ENCODE assay signal across 8 cellular contexts in genomic region chr2:58046585-58047372, GRCh38. TPM values are rescaled to one million over a fixed set of nuclear protein-coding genes. Genes with fewer than 3 reads are reported as not detected.
DNase-seq lines count a peak whose midpoint lies in the region; ATAC-seq, FAIRE-seq and TF ChIP-seq lines count a peak whose summit lies in the region.

Gene VRK2, plus strand, starts transcription at chr2:58046806. Its CDS starts 2,026 bp downstream, at chr2:58048832.

- H3K4me2 ChIP-seq in HepG2 (ENCODE audit: low read depth, low read length) = peak within 1 kb of the TSS; percentile 76

- no TSS peak for BruUV-seq in HepG2 (replicated peaks; lab: Mats Ljungman, UMichigan)

- H3K27ac ChIP-seq in HepG2 (ENCODE audit: extremely low read length, insufficient read depth, low read length) = peak within 1 kb of the TSS; percentile 92

- peak within 1 kb of the TSS; percentile 78 for H3K9ac ChIP-seq in HepG2 (ENCODE audit: insufficient read depth, low read depth, low read length)

- peaks cover 16% of the 10 kb centered on the region for H3K79me2 ChIP-seq in HepG2 (ENCODE audit: insufficient read depth, low read length)

- TF ChIP-seq EP300 in HepG2 (IDR thresholded peaks at IDR 0.05; ENCODE audit: low read depth in 2 of 2, low read length in 2 of 2) (0 out of 4 replicates have a peak, but pooled peaks have one; percentile 7 to 11), HepG2 (CRISPR knock-in tag; IDR thresholded peaks at IDR 0.05; ENCODE audit: borderline replicate concordance) (peak; percentile 61; the same call in 1 of the 2 replicates)

- TF ChIP-seq CTCF in AG09319 (IDR thresholded peaks at IDR 0.05; ENCODE audit: low read depth, low read length) = no peak
- peak; percentile 52 for TF ChIP-seq CTCF in HepG2 (CRISPR knock-in tag; IDR thresholded peaks at IDR 0.05)

- no peaks in the 10 kb centered on the region; a peak in 1 of 5 replicates for H3K27me3 ChIP-seq in HepG2 (ENCODE audit: control insufficient read depth in 1 of 2, insufficient read depth in 2 of 2, low read length in 2 of 2)

- TF ChIP-seq POLR2A in HepG2 (IDR thresholded peaks at IDR 0.05; ENCODE audit: insufficient read depth in 1 of 2, low read depth in 2 of 2, low read length in 2 of 2) = peak; percentile 86 to 91

- H3K4me3 ChIP-seq in HepG2 (replicated peaks in 1 of 3; ENCODE audit: insufficient read depth in 1 of 3, low read depth in 2 of 3, low read length in 3 of 3) = peak within 1 kb of the TSS; percentile 59 to 76 (median 65)

- in situ Hi-C loops in HepG2 (cut with HindIII; ENCODE audit: extremely low pct_ligation_motif_present, low pct_unique_long_range_greater_than_20kb) = loop anchor here (10.0 kb wide), 1 partner anchor 188 kb away; no protein-coding TSS in a partner anchor

- H3K9me3 ChIP-seq in HepG2 (ENCODE audit: low read length) = no peaks in the 10 kb centered on the region

- intact Hi-C loops in HepG2 (cut with micrococcal nuclease; ENCODE audit: unreplicated experiment) = loop anchor here (2.0 to 5.0 kb wide), 4 partner anchors 139 to 401 kb away; partner anchors contain the start of gene FANCL

- H3K4me1 ChIP-seq in HepG2 (ENCODE audit: insufficient read depth, low read length) = peaks cover 48% of the 10 kb centered on the region

- no peaks in the 10 kb centered on the region for H4K20me1 ChIP-seq in HepG2 (ENCODE audit: insufficient read depth, low read length)

- peak within 1 kb of the TSS; percentile 96 for H2AFZ ChIP-seq in HepG2 (ENCODE audit: low read length)

- no peak for FAIRE-seq in HepG2 (lab: Jason Lieb, UNC)

- CTCF ChIA-PET in HepG2 (lab: Yijun Ruan, JAX; ENCODE audit: low intra/inter-chr PET ratio, low total read pairs) = no interaction called here

- POLR2A ChIA-PET in HepG2 (lab: Yijun Ruan, JAX) = interaction anchor here (0.7 to 1.6 kb wide), 9 partner anchors 8 to 194 kb away, joined by 3 to 6 read pairs (median 5); partner anchors contain the start of gene FANCL

- peak; percentile 90 for ATAC-seq in GM18909 (IDR thresholded peaks at IDR 0.05; ENCODE audit: poor library complexity, unreplicated experiment)
- peak; percentile 89 for ATAC-seq in HG03280 (IDR thresholded peaks at IDR 0.05; ENCODE audit: unreplicated experiment)
- ATAC-seq in HepG2 = peak; percentile 97

- peak; percentile 79 for DNase-seq in AG09319 (ENCODE audit: extremely low read depth, low read depth)
- DNase-seq in NCI-H510A (lab: John Stamatoyannopoulos, UW) = peak; percentile 94
- DNase-seq in activated CD4-positive, alpha-beta T cell treated with anti-CD3 and anti-CD28 coated beads, Interleukin-2, amount 50 U/mL, for 1 hour = peak; percentile 74
- DNase-seq in dermis blood vessel endothelial cell = peak; percentile 95
- peak; percentile 91 for DNase-seq in HepG2 (ENCODE audit: low spot score)
- peak; percentile 78 to 82 for DNase-seq in stimulated activated CD4-positive, alpha-beta T cell treated with anti-CD3 and anti-CD28 coated beads, Interleukin-4, amount 100 ng/mL, for 4 hours

- no peaks in the 10 kb centered on the region; a peak in 2 of 5 replicates for H3K36me3 ChIP-seq in HepG2 (replicated peaks in 1 of 2; ENCODE audit: control insufficient read depth in 1 of 2, insufficient read depth in 2 of 2, low read length in 2 of 2)

- TF ChIP-seq RAD21 in HepG2 (CRISPR knock-in tag; IDR thresholded peaks at IDR 0.05) = peak; percentile 45

- WGBS in HepG2 (ENCODE audit: low lambda C conversion rate) = 1% methylated on average over 18 of the region's 76 CpGs

TF ChIP-seq in HepG2, 621 proteins besides CTCF, POLR2A, EP300 and RAD21 (continues in another document):
- no peak; the same call in 1 of the 2 replicates for TF ChIP-seq HMG20B (CRISPR knock-in tag; conservative IDR thresholded peaks at IDR 0.05)
- TF ChIP-seq ZNF800 (CRISPR knock-in tag; IDR thresholded peaks at IDR 0.05) = peak; percentile 78; the same call in 1 of the 2 replicates
- TF ChIP-seq GZF1 (CRISPR knock-in tag; IDR thresholded peaks at IDR 0.05) = peak; percentile 62; the same call in 1 of the 2 replicates
- peak; percentile 97 for TF ChIP-seq ZBTB3 (CRISPR knock-in tag; IDR thresholded peaks at IDR 0.05; ENCODE audit: borderline replicate concordance, low read depth)
- TF ChIP-seq CREBL2 (CRISPR knock-in tag; IDR thresholded peaks at IDR 0.05; ENCODE audit: borderline replicate concordance) = peak; percentile 87
- TF ChIP-seq GMEB1 (CRISPR knock-in tag; IDR thresholded peaks at IDR 0.05; ENCODE audit: borderline replicate concordance) = peak; percentile 84
- TF ChIP-seq, protein P1, sequence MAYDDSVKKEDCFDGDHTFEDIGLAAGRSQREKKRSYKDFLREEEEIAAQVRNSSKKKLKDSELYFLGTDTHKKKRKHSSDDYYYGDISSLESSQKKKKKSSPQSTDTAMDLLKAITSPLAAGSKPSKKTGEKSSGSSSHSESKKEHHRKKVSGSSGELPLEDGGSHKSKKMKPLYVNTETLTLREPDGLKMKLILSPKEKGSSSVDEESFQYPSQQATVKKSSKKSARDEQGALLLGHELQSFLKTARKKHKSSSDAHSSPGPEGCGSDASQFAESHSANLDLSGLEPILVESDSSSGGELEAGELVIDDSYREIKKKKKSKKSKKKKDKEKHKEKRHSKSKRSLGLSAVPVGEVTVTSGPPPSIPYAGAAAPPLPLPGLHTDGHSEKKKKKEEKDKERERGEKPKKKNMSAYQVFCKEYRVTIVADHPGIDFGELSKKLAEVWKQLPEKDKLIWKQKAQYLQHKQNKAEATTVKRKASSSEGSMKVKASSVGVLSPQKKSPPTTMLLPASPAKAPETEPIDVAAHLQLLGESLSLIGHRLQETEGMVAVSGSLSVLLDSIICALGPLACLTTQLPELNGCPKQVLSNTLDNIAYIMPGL (CRISPR knock-in tag; IDR thresholded peaks at IDR 0.05; ENCODE audit: borderline replicate concordance in 1 of 2, low read depth in 1 of 2) = peak; percentile 97 to 100
- peak; percentile 90 for TF ChIP-seq ZNF138 (CRISPR knock-in tag; IDR thresholded peaks at IDR 0.05; ENCODE audit: low read depth)
- TF ChIP-seq NR1H2 (CRISPR knock-in tag; IDR thresholded peaks at IDR 0.05; ENCODE audit: borderline replicate concordance, low read depth) = peak; percentile 39; the same call in 1 of the 2 replicates
- peak; percentile 93 for TF ChIP-seq ZNF557 (CRISPR knock-in tag; IDR thresholded peaks at IDR 0.05)
- peak; percentile 63 for TF ChIP-seq AGO1 (IDR thresholded peaks at IDR 0.05; ENCODE audit: low read depth, low read length, poor library complexity, severe bottlenecking)
- TF ChIP-seq ADNP (CRISPR knock-in tag; IDR thresholded peaks at IDR 0.05) = no peak
- TF ChIP-seq PAF1 (CRISPR knock-in tag; IDR thresholded peaks at IDR 0.05) = no peak

RNA-seq across cellular contexts. Expression of gene VRK2, which starts in this region (rescaled TPM):
- total RNA-seq in dermis blood vessel endothelial cell = 35.4 and 50.7 TPM in 2 replicates
- 29.1 and 41.1 TPM in 2 replicates for total RNA-seq in HepG2 (2016; rRNA removed; fragmentation: Illumina TruSeq; extraction: Trizol)
- total RNA-seq in HepG2 (2016; cell fraction: cytosol; rRNA removed; fragmentation: Illumina TruSeq; extraction: Trizol; ENCODE audit: low read depth) = 13.1 and 15.0 TPM in 2 replicates
- 27.4 and 42.5 TPM in 2 replicates for total RNA-seq in HepG2 (2016; cell fraction: insoluble cytoplasmic fraction; rRNA removed; fragmentation: Illumina TruSeq; extraction: Trizol)
- 17.7 and 19.7 TPM in 2 replicates for total RNA-seq in HepG2 (2016; cell fraction: membrane; rRNA removed; fragmentation: Illumina TruSeq; extraction: Trizol)
- total RNA-seq in HepG2 (2016; cell fraction: nucleus; rRNA removed; fragmentation: Illumina TruSeq; extraction: Trizol) = 20.0 and 23.2 TPM in 2 replicates
- 9.3 and 13.3 TPM in 2 replicates for polyA plus RNA-seq in HepG2 (2011; rRNA removed)
- polyA plus RNA-seq in HepG2 (2011; cell fraction: cytosol; rRNA removed) = 6.5 and 7.7 TPM in 2 replicates
- 7.7 and 9.2 TPM in 2 replicates for polyA plus RNA-seq in HepG2 (2011; cell fraction: nucleus; rRNA removed)
- 15.3 and 17.4 TPM in 2 replicates for polyA plus RNA-seq in HepG2 (2012)
- 4.8 and 5.4 TPM in 2 replicates for polyA plus RNA-seq in HepG2 (2016; cell fraction: cytosol; fragmentation: Illumina TruSeq; extraction: Trizol; ENCODE audit: low read depth)
- 37.9 and 42.5 TPM in 2 replicates for polyA plus RNA-seq in HepG2 (2016; cell fraction: insoluble cytoplasmic fraction; fragmentation: Illumina TruSeq; extraction: Trizol; ENCODE audit: low read depth)
- 10.1 and 10.3 TPM in 2 replicates for polyA plus RNA-seq in HepG2 (2016; cell fraction: membrane; fragmentation: Illumina TruSeq; extraction: Trizol; ENCODE audit: low read depth)
- 20.3 and 22.6 TPM in 2 replicates for polyA plus RNA-seq in HepG2 (2016; cell fraction: nucleus; fragmentation: Illumina TruSeq; extraction: Trizol; ENCODE audit: insufficient read depth, low read depth)
- polyA minus RNA-seq in HepG2 (2011; rRNA and poly(A)+ RNA removed; ENCODE audit: low replicate concordance) = 4.8 and 9.4 TPM in 2 replicates
- 11.0 and 11.4 TPM in 2 replicates for polyA minus RNA-seq in HepG2 (2011; cell fraction: cytosol; rRNA and poly(A)+ RNA removed)
- polyA minus RNA-seq in HepG2 (2011; cell fraction: nucleus; rRNA and poly(A)+ RNA removed) = 26.7 and 30.0 TPM in 2 replicates

Comparison
In these comparisons a context has a peak if more than half of its experiments do, and no peak if none do; other contexts are left out.
1. Peak in every context shown above with its lines: DNase-seq, ATAC-seq, H3K4me3 ChIP-seq and H3K27ac ChIP-seq.